26 cellular contexts compared by ENCODE assay signal in the genomic region with DNA sequence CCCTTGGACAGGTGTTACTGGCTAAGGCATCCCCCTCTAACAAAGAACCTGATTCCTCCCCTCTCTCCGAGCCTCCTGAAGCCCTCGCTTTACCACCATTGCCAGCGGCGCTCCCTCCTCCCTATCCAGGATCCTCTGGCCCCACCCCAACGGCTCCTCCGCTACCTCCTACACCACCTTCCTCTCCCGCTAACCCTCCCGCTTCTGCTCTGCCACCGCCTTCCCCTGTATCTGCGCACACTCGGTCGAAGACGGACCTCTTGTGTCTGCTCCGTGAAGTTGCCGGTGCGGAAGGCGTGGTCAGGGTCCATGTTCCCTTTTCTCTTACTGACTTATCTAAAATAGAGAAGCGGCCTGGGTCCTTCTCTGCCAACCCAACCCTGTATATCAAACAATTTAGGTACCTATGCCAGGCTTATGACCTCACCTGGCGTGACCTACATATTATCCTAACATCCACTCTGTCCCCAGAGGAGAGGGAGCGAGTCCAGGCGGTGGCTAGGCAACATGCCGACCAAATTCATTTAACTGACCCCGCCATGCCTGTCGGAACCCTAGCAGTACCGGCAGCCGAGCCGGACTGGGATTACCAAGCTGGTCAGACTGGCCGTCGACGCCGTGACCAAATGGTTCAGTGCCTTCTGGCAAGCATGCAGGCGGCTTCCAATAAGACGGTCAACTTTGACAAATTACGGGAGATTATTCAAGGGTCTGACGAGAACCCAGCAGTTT.
"Had no signal": no experiment of that assay in that cellular context is flagged by ENCODE, and none has a peak within 500 bp of the region (broad histone marks: within the 10 kb centered on the region; RNA-seq: fewer than 3 reads in every experiment).

No MANE protein-coding gene starts in this region.

- H3K4me1 ChIP-seq: SJCRH30 had no signal

- H3K4me3 ChIP-seq: SJCRH30, SK-N-MC had no signal

- H3K27me3 ChIP-seq: SJCRH30 had no signal

- ATAC-seq: activated CD8-positive, alpha-beta memory T cell treated with anti-CD3 and anti-CD28 coated beads, Interleukin-2, amount 10 ng/mL, durations not matched to agents 7 days and 5 days; Panc1; T-cell; T-helper 17 cell had no signal

- DNase-seq: activated B cell treated with CpG ODN at 0.5 μM for 24 hours; activated CD4-positive, alpha-beta memory T cell treated with anti-CD3 and anti-CD28 coated beads for 36 hours; activated CD4-positive, alpha-beta T cell treated with anti-CD3 and anti-CD28 coated beads for 4 hours; activated CD4-positive, alpha-beta T cell treated with anti-CD3 and anti-CD28 coated beads, Interleukin-2, amount 50 U/mL, for 1 hour; activated CD4-positive, CD25-positive, alpha-beta regulatory T cell treated with anti-CD3 and anti-CD28 coated beads, Interleukin-2, amount 50 U/mL, for 72 hours; activated CD8-positive, alpha-beta memory T cell treated with anti-CD3 and anti-CD28 coated beads, Interleukin-2, amount 10 ng/mL, durations not matched to agents 7 days and 5 days; activated gamma-delta T cell; activated naive CD4-positive, alpha-beta T cell treated with Interleukin-2 at 50 U/mL for 16 hours; activated T-cell treated with anti-CD3 and anti-CD28 coated beads, Interleukin-2, amount 50 U/mL, for 24 hours; central memory CD4-positive, alpha-beta T cell; MM.1S; MV-4-11; NCI-H1092; NCI-H1436 treated with DMSO at 0.1 percent for 48 hours; NCI-H1694 treated with DMSO at 0.1 percent for 48 hours; NCI-H2029; NCI-H345; NCI-H524 treated with DMSO at 0.1 percent for 48 hours; SHP77; SJCRH30; T-cell; T-helper 17 cell; T-helper 9 cell had no signal

- H3K27ac ChIP-seq: SJCRH30, SK-N-MC, VCaP had no signal

- H3K9me3 ChIP-seq: SJCRH30 had no signal

- H3K36me3 ChIP-seq: SJCRH30 had no signal
